8 cellular contexts compared by ENCODE assay signal in genomic region chr3:111859974-111860859, GRCh38. TPM values are rescaled to one million over a fixed set of nuclear protein-coding genes. Genes with fewer than 3 reads are reported as not detected.
DNase-seq lines count a peak whose midpoint lies in the region; ATAC-seq, FAIRE-seq and TF ChIP-seq lines count a peak whose summit lies in the region.

No MANE protein-coding gene starts in this region.

- peak; percentile 42 to 83 (median 59) for TF ChIP-seq CTCF in breast epithelium (IDR thresholded peaks at IDR 0.05)

- WGBS in small intestine, 3 donors = 0 to 1% (median 1%) methylated on average over 35 of the region's 35 CpGs

- intact Hi-C loops in breast epithelium (cut with DNase I; ENCODE audit: low total_unique reads) = loop anchor here (10.0 kb wide), 1 partner anchor 145 kb away; no protein-coding TSS in a partner anchor

- peak overlapping the region; percentile 78 to 90 (median 86) for H3K4me3 ChIP-seq in breast epithelium
- peak overlapping the region; percentile 55 to 64 for H3K4me3 ChIP-seq in small intestine (ENCODE audit: low read depth in 1 of 2, low read length in 2 of 2)

- DNase-seq in NCI-H187 (lab: John Stamatoyannopoulos, UW) (peak; percentile 33 to 50), NCI-H187 treated with DMSO at 0.1 percent for 48 hours (lab: John Stamatoyannopoulos, UW) (no peak), NCI-H1694 treated with DMSO at 0.1 percent for 48 hours (lab: John Stamatoyannopoulos, UW) (peak; percentile 71), UCSD-AML1 (lab: John Stamatoyannopoulos, UW; ENCODE audit: unreplicated experiment) (peak; percentile 44), breast epithelium (ENCODE audit: low spot score in 2 of 2) (peak; percentile 66 to 85), iPS-NIHi11 (ENCODE audit: low spot score) (peak; percentile 79), small intestine (peak; percentile 83)

- no peak for TF ChIP-seq POLR2A in breast epithelium (IDR thresholded peaks at IDR 0.05)

- no peaks in the 10 kb centered on the region for H3K27me3 ChIP-seq in breast epithelium
- peaks cover 0 to 4% of the 10 kb centered on the region in 2 donors for H3K27me3 ChIP-seq in small intestine (ENCODE audit: control insufficient read depth in 2 of 2, insufficient read depth in 2 of 2, low read length in 2 of 2)

- ATAC-seq in HG02885 (IDR thresholded peaks at IDR 0.05; ENCODE audit: poor library complexity, unreplicated experiment) = peak; percentile 94

- H3K4me1 ChIP-seq in breast epithelium (no peaks in the 10 kb centered on the region), small intestine (ENCODE audit: control insufficient read depth in 2 of 2, insufficient read depth in 1 of 2, low read depth in 1 of 2, low read length in 1 of 2) (peaks cover 0 to 5% of the 10 kb centered on the region in 2 donors)

- no peaks in the 10 kb centered on the region for H3K36me3 ChIP-seq in breast epithelium
- H3K36me3 ChIP-seq in small intestine (ENCODE audit: control insufficient read depth in 2 of 2, insufficient read depth in 2 of 2, low read length in 2 of 2) = no peaks in the 10 kb centered on the region

- H3K9me3 ChIP-seq in breast epithelium (no peaks in the 10 kb centered on the region), small intestine (ENCODE audit: control insufficient read depth, low read depth) (no peaks in the 10 kb centered on the region)

- H3K27ac ChIP-seq in breast epithelium (peak overlapping the region; percentile 96 to 98), small intestine (ENCODE audit: low read depth in 1 of 2, low read length in 1 of 2) (peak overlapping the region; percentile 30 to 90)

- FAIRE-seq in small intestine (lab: Jason Lieb, UNC) = no peak

RNA-seq across cellular contexts. Expression of gene PHLDB2, which starts 1.2 kb away (rescaled TPM):
- total RNA-seq in breast epithelium = 10 to 100 TPM; 53.1 to 94.4 (median 65.0) TPM
- polyA plus RNA-seq in small intestine = 1 to 10 TPM; 1.1 to 7.7 (median 1.4) TPM
